Comparison of ENCODE assay signal across 32 cellular contexts in genomic region chr15:41977757-41978369, GRCh38. TPM values are rescaled to one million over a fixed set of nuclear protein-coding genes. Genes with fewer than 3 reads are reported as not detected.
"Had no signal": no experiment of that assay in that cellular context is flagged by ENCODE, and none has a peak within 500 bp of the region (broad histone marks: within the 10 kb centered on the region; RNA-seq: fewer than 3 reads in every experiment).

No MANE protein-coding gene starts in this region.

- H3K27ac Mint-ChIP-seq: activated CD4-positive, alpha-beta T cell treated with anti-CD3 and anti-CD28 coated beads, Interleukin-2, amount 10 ng/mL, durations not matched to agents 24 days and 14 days; activated CD8-positive, alpha-beta T cell treated with anti-CD3 and anti-CD28 coated beads for 36 hours; activated naive CD8-positive, alpha-beta T cell treated with anti-CD3 and anti-CD28 coated beads, Interleukin-2, amount 10 ng/mL, durations not matched to agents 7 days and 5 days; IgD-negative memory B cell; T-cell; T-helper 17 cell had no signal

- H3K4me3 ChIP-seq: ascending aorta, cardiac muscle cell, Peyer's patch had no signal

- H3K4me1 ChIP-seq: ascending aorta had no signal

- H3K36me3 Mint-ChIP-seq: T-cell had no signal

- H3K36me3 ChIP-seq: ascending aorta, cardiac muscle cell, Peyer's patch had no signal

- H3K4me3 Mint-ChIP-seq: activated CD4-positive, alpha-beta T cell treated with anti-CD3 and anti-CD28 coated beads, Interleukin-2, amount 10 ng/mL, durations not matched to agents 24 days and 14 days; activated CD8-positive, alpha-beta T cell treated with anti-CD3 and anti-CD28 coated beads for 36 hours; activated naive CD8-positive, alpha-beta T cell treated with anti-CD3 and anti-CD28 coated beads, Interleukin-2, amount 10 ng/mL, durations not matched to agents 7 days and 5 days; IgD-negative memory B cell; T-cell; T-helper 17 cell had no signal

- H3K27ac ChIP-seq: ascending aorta, cardiac muscle cell, Peyer's patch, VCaP had no signal

- DNase-seq: activated CD4-positive, alpha-beta T cell treated with anti-CD3 and anti-CD28 coated beads, Interleukin-2, amount 10 ng/mL, durations not matched to agents 24 days and 14 days; activated CD4-positive, alpha-beta T cell treated with anti-CD3 and anti-CD28 coated beads, Interleukin-2, amount 50 U/mL, for 4 hours; activated CD8-positive, alpha-beta T cell treated with anti-CD3 and anti-CD28 coated beads for 36 hours; activated effector memory CD4-positive, alpha-beta T cell treated with Interleukin-2 at 50 U/mL for 16 hours; activated naive CD4-positive, alpha-beta T cell treated with anti-CD3 and anti-CD28 coated beads, Interleukin-2, amount 50 U/mL, for 16 hours; activated naive CD8-positive, alpha-beta T cell treated with anti-CD3 and anti-CD28 coated beads, Interleukin-2, amount 10 ng/mL, durations not matched to agents 7 days and 5 days; amygdala; KG1; MM.1S; MV-4-11; NCI-H1092; NCI-H1436 treated with DMSO at 0.1 percent for 48 hours; NCI-H1694 treated with DMSO at 0.1 percent for 48 hours; NCI-H2029; NCI-H345; NCI-H524 treated with DMSO at 0.1 percent for 48 hours; NK-92 treated with Interleukin-12 subunit alpha and Interleukin-12 subunit beta, amount 100 ng/mL, for 24 hours; PC-3; RPMI8226; SHP77 treated with DMSO at 0.1 percent for 48 hours; T-helper 17 cell had no signal

- H3K9me3 Mint-ChIP-seq: activated CD8-positive, alpha-beta T cell treated with anti-CD3 and anti-CD28 coated beads for 36 hours; activated naive CD8-positive, alpha-beta T cell treated with anti-CD3 and anti-CD28 coated beads, Interleukin-2, amount 10 ng/mL, durations not matched to agents 7 days and 5 days; IgD-negative memory B cell; T-cell had no signal

- H3K9me3 ChIP-seq: ascending aorta, Peyer's patch had no signal

- ATAC-seq: activated CD8-positive, alpha-beta T cell treated with anti-CD3 and anti-CD28 coated beads for 36 hours; PC-3; SK-N-SH treated with all-trans-retinoic acid at 6 μM for 48 hours; T-cell; T-helper 17 cell had no signal

- H3K27me3 ChIP-seq: ascending aorta, cardiac muscle cell, Peyer's patch had no signal

RNA-seq across cellular contexts. Expression of gene PLA2G4E, which starts 43.0 kb away (rescaled TPM):
- total RNA-seq: activated CD4-positive, alpha-beta T cell treated with anti-CD3 and anti-CD28 coated beads, Interleukin-2, amount 10 ng/mL, durations not matched to agents 24 days and 14 days; activated CD8-positive, alpha-beta T cell treated with anti-CD3 and anti-CD28 coated beads for 36 hours; activated naive CD8-positive, alpha-beta T cell treated with anti-CD3 and anti-CD28 coated beads, Interleukin-2, amount 10 ng/mL, durations not matched to agents 7 days and 5 days; ascending aorta; LHCN-M2; NCI-H460; PC-3; SK-MEL-5; T-cell; T-helper 17 cell had no signal
- polyA plus RNA-seq: adipose tissue, cardiac muscle cell, IgD-negative memory B cell had no signal
